ENCODE assay signal across 17 cellular contexts in the genomic region with DNA sequence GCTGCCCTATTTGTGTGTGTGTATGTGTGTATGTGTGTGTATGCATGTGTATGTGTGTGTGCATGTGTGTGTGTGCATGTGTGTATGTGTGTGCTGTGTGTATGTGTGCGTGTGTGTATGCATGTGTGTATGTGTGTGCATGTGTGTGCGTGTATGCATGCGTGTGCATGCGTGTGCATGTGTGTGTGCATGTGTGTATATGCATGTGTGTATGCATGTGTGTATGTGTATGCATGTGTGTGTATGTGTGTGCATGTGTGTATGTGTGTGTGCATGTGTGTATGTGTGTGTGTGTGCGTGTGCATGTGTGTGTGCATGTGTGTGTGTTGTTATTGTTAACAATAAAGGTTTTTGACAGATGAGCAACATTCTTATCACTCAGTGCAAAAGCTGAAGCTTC.
A peak's percentile ranks its signal among the peaks of the same experiment; 100 is the strongest.
DNase-seq lines count a peak whose midpoint lies in the region; ATAC-seq, FAIRE-seq and TF ChIP-seq lines count a peak whose summit lies in the region.
"Had no signal": no experiment of that assay in that cellular context is flagged by ENCODE, and none has a peak within 500 bp of the region (broad histone marks: within the 10 kb centered on the region; RNA-seq: fewer than 3 reads in every experiment).

No MANE protein-coding gene starts in this region.

- H3K4me1 Mint-ChIP-seq in activated CD8-positive, alpha-beta T cell treated with anti-CD3 and anti-CD28 coated beads, Interleukin-2, amount 10 ng/mL, durations not matched to agents 7 days and 5 days (ENCODE audit: low read depth) = no peaks in the 10 kb centered on the region

- no peak for TF ChIP-seq CTCF in HepG2 (CRISPR knock-in tag; IDR thresholded peaks at IDR 0.05)
- TF ChIP-seq CTCF in right lobe of liver (IDR thresholded peaks at IDR 0.05) = no peak
- no peak for TF ChIP-seq CTCF in Loucy (conservative IDR thresholded peaks at IDR 0.05; ENCODE audit: low read length)
- no peak for TF ChIP-seq CTCF in coronary artery (IDR thresholded peaks at IDR 0.05)

- no peak overlapping the region for H2AFZ ChIP-seq in HepG2 (ENCODE audit: low read length)
- H2AFZ ChIP-seq in Loucy (ENCODE audit: low read length) = no peak overlapping the region

- H3K4me3 ChIP-seq in HepG2 (replicated peaks in 1 of 3; ENCODE audit: insufficient read depth in 1 of 3, low read depth in 2 of 3, low read length in 3 of 3) (no peak overlapping the region), right lobe of liver (no peak overlapping the region), Loucy (ENCODE audit: low read length, poor library complexity, severe bottlenecking) (no peak overlapping the region), coronary artery (no peak overlapping the region)
- H3K4me3 ChIP-seq: A549 had no signal

- H3K79me2 ChIP-seq in HepG2 (ENCODE audit: insufficient read depth, low read length) (no peaks in the 10 kb centered on the region), Loucy (ENCODE audit: insufficient read depth, low read length) (no peaks in the 10 kb centered on the region)

- no peaks in the 10 kb centered on the region for H3K36me3 ChIP-seq in HepG2 (replicated peaks in 1 of 2; ENCODE audit: control insufficient read depth in 1 of 2, insufficient read depth in 2 of 2, low read length in 2 of 2)
- H3K36me3 ChIP-seq in right lobe of liver = no peaks in the 10 kb centered on the region
- no peaks in the 10 kb centered on the region for H3K36me3 ChIP-seq in Loucy (ENCODE audit: insufficient read depth, low read length)

- in situ Hi-C loops in HepG2 (cut with HindIII; ENCODE audit: extremely low pct_ligation_motif_present, low pct_unique_long_range_greater_than_20kb) = no loop called here

- H3K9ac ChIP-seq in HepG2 (ENCODE audit: insufficient read depth, low read depth, low read length) = no peak overlapping the region
- H3K9ac ChIP-seq in Loucy (ENCODE audit: low read depth, low read length, poor library complexity, severe bottlenecking) = no peak overlapping the region

- BruUV-seq in HepG2 (replicated peaks; lab: Mats Ljungman, UMichigan) = no TSS peak

- H3K4me2 ChIP-seq in HepG2 (ENCODE audit: low read depth, low read length) (no peak overlapping the region), Loucy (ENCODE audit: low read depth, low read length, poor library complexity, severe bottlenecking) (peak overlapping the region; percentile 8)
- H3K4me2 ChIP-seq: A549 had no signal

- ATAC-seq in HepG2 (no peak), right lobe of liver (no peak), GM21447 (IDR thresholded peaks at IDR 0.05; ENCODE audit: unreplicated experiment) (no peak)
- no peak for ATAC-seq in activated CD8-positive, alpha-beta T cell treated with anti-CD3 and anti-CD28 coated beads, Interleukin-2, amount 10 ng/mL, durations not matched to agents 7 days and 5 days
- ATAC-seq: A549 had no signal

- intact Hi-C loops in HepG2 (cut with micrococcal nuclease; ENCODE audit: unreplicated experiment) = no loop called here
- intact Hi-C loops in right lobe of liver (cut with DNase I) = no loop called here

- no peaks in the 10 kb centered on the region for H4K20me1 ChIP-seq in HepG2 (ENCODE audit: insufficient read depth, low read length)
- H4K20me1 ChIP-seq in Loucy (ENCODE audit: insufficient read depth, low read length, poor library complexity, severe bottlenecking) = no peaks in the 10 kb centered on the region

- WGBS in HepG2 (ENCODE audit: low lambda C conversion rate) = 66% methylated on average over 5 of the region's 5 CpGs
- WGBS in right lobe of liver (ENCODE audit: insufficient coverage, low coverage, low lambda C conversion rate, missing lambda C conversion rate) = 88% methylated on average over 3 of the region's 5 CpGs

- TF ChIP-seq POLR2A in HepG2 (IDR thresholded peaks at IDR 0.05; ENCODE audit: insufficient read depth in 1 of 2, low read depth in 2 of 2, low read length in 2 of 2) = no peak
- TF ChIP-seq POLR2A in right lobe of liver (IDR thresholded peaks at IDR 0.05) = no peak

- H3K27ac ChIP-seq in HepG2 (ENCODE audit: extremely low read length, insufficient read depth, low read length) (no peak overlapping the region), right lobe of liver (no peak overlapping the region), coronary artery (no peak overlapping the region)
- H3K27ac ChIP-seq: 22Rv1, A549, C4-2B had no signal

- TF ChIP-seq RAD21 in HepG2 (CRISPR knock-in tag; IDR thresholded peaks at IDR 0.05) = no peak

- POLR2A ChIA-PET in HepG2 (lab: Yijun Ruan, JAX) = no interaction called here
- POLR2A ChIA-PET in activated CD8-positive, alpha-beta T cell treated with anti-CD3 and anti-CD28 coated beads, Interleukin-2, amount 10 ng/mL, durations not matched to agents 7 days and 5 days (lab: Charles Lee) = no interaction called here

- H3K27me3 Mint-ChIP-seq in activated CD8-positive, alpha-beta T cell treated with anti-CD3 and anti-CD28 coated beads, Interleukin-2, amount 10 ng/mL, durations not matched to agents 7 days and 5 days (ENCODE audit: low read depth) = peaks cover 7% of the 10 kb centered on the region

- H3K27ac Mint-ChIP-seq in activated CD8-positive, alpha-beta T cell treated with anti-CD3 and anti-CD28 coated beads, Interleukin-2, amount 10 ng/mL, durations not matched to agents 7 days and 5 days = no peak overlapping the region
- H3K27ac Mint-ChIP-seq: CD4-positive, alpha-beta T cell had no signal

- no peak overlapping the region for H3K4me3 Mint-ChIP-seq in activated CD8-positive, alpha-beta T cell treated with anti-CD3 and anti-CD28 coated beads, Interleukin-2, amount 10 ng/mL, durations not matched to agents 7 days and 5 days
- H3K4me3 Mint-ChIP-seq: CD4-positive, alpha-beta T cell; H9 had no signal

- FAIRE-seq in HepG2 (lab: Jason Lieb, UNC) = no peak
- FAIRE-seq: A549, D721Med, G401.6, H1 had no signal

- H3K9me3 Mint-ChIP-seq in activated CD8-positive, alpha-beta T cell treated with anti-CD3 and anti-CD28 coated beads, Interleukin-2, amount 10 ng/mL, durations not matched to agents 7 days and 5 days (ENCODE audit: insufficient read depth) = no peaks in the 10 kb centered on the region
- H3K9me3 Mint-ChIP-seq: CD4-positive, alpha-beta T cell had no signal

- no peaks in the 10 kb centered on the region for H3F3A ChIP-seq in Loucy (ENCODE audit: low read depth)

- TF ChIP-seq EP300 in HepG2 (IDR thresholded peaks at IDR 0.05; ENCODE audit: low read depth in 2 of 2, low read length in 2 of 2) (no peak), HepG2 (CRISPR knock-in tag; IDR thresholded peaks at IDR 0.05; ENCODE audit: borderline replicate concordance) (no peak)

- H3K27me3 ChIP-seq in HepG2 (ENCODE audit: control insufficient read depth in 1 of 2, insufficient read depth in 2 of 2, low read length in 2 of 2) (peaks cover 0 to 3% of the 10 kb centered on the region in 2 experiments; a peak in 1 of 5 replicates), right lobe of liver (no peaks in the 10 kb centered on the region), Loucy (ENCODE audit: insufficient read depth, low read length, poor library complexity, severe bottlenecking) (no peaks in the 10 kb centered on the region)

- H3K9me2 ChIP-seq in Loucy (replicated peaks; ENCODE audit: low read depth, low read length) = no peaks in the 10 kb centered on the region

- no peaks in the 10 kb centered on the region for H3K36me3 Mint-ChIP-seq in activated CD8-positive, alpha-beta T cell treated with anti-CD3 and anti-CD28 coated beads, Interleukin-2, amount 10 ng/mL, durations not matched to agents 7 days and 5 days (ENCODE audit: low read depth)

- CTCF ChIA-PET in HepG2 (lab: Yijun Ruan, JAX; ENCODE audit: low intra/inter-chr PET ratio, low total read pairs) = no interaction called here
- CTCF ChIA-PET in activated CD8-positive, alpha-beta T cell treated with anti-CD3 and anti-CD28 coated beads, Interleukin-2, amount 10 ng/mL, durations not matched to agents 7 days and 5 days (lab: Charles Lee) = no interaction called here

- no peaks in the 10 kb centered on the region for H3K9me3 ChIP-seq in HepG2 (ENCODE audit: low read length)
- H3K9me3 ChIP-seq in right lobe of liver = no peaks in the 10 kb centered on the region
- no peaks in the 10 kb centered on the region for H3K9me3 ChIP-seq in Loucy (ENCODE audit: insufficient read depth, low read depth, low read length)
- H3K9me3 ChIP-seq: Caco-2 had no signal

- H3K4me1 ChIP-seq in HepG2 (ENCODE audit: insufficient read depth, low read length) = peaks cover 10% of the 10 kb centered on the region
- peaks cover 0 to 11% (median under 1%) of the 10 kb centered on the region in 4 donors for H3K4me1 ChIP-seq in right lobe of liver
- peaks cover 53% of the 10 kb centered on the region for H3K4me1 ChIP-seq in Loucy (ENCODE audit: insufficient read depth, low read length, poor library complexity, severe bottlenecking)

- DNase-seq in HepG2 (ENCODE audit: low spot score) (no peak), right lobe of liver (no peak), coronary artery (ENCODE audit: low spot score) (peak; percentile 3), SKM-1 (lab: John Stamatoyannopoulos, UW; ENCODE audit: unreplicated experiment) (no peak)
- DNase-seq in activated CD8-positive, alpha-beta T cell treated with anti-CD3 and anti-CD28 coated beads, Interleukin-2, amount 10 ng/mL, durations not matched to agents 7 days and 5 days = no peak
- DNase-seq: AML-193; Caco-2; CD4-positive, alpha-beta T cell; H9 had no signal

TF ChIP-seq in HepG2, 621 proteins besides CTCF, POLR2A, EP300 and RAD21:
- TF ChIP-seq MNT (IDR thresholded peaks at IDR 0.05) (peak; percentile 94), ZMYM4 (CRISPR knock-in tag; IDR thresholded peaks at IDR 0.05) (no peak), RAD51 (IDR thresholded peaks at IDR 0.05; ENCODE audit: borderline replicate concordance) (0 out of 2 replicates have a peak, but pooled peaks have one; percentile 14), GATAD1 (CRISPR knock-in tag; IDR thresholded peaks at IDR 0.05) (no peak), ZNF12 (CRISPR knock-in tag; IDR thresholded peaks at IDR 0.05) (no peak)
TF ChIP-seq in HepG2: peak in this region for 2.
